25 cellular contexts compared by ENCODE assay signal in genomic region chr21:41066086-41066938, GRCh38.
"Had no signal": no experiment of that assay in that cellular context is flagged by ENCODE, and none has a peak within 500 bp of the region (broad histone marks: within the 10 kb centered on the region; RNA-seq: fewer than 3 reads in every experiment).

No MANE protein-coding gene starts in this region.

- H2AFZ ChIP-seq: neural progenitor cell had no signal

- H3K9me3 Mint-ChIP-seq: activated naive CD4-positive, alpha-beta T cell treated with anti-CD3 and anti-CD28 coated beads, Interleukin-2, amount 50 U/mL, for 72 hours; activated T-cell treated with anti-CD3 and anti-CD28 coated beads, Interleukin-2, amount 50 U/mL, for 72 hours; naive thymus-derived CD8-positive, alpha-beta T cell; neural progenitor cell; stimulated activated naive B cell treated with anti-CD40 and anti-IgM and Interleukin-4, amounts not matched to agents 10 μg/mL and 1 μg/mL and 100 μg/mL, for 72 hours had no signal

- H3K27ac Mint-ChIP-seq: activated CD4-positive, alpha-beta T cell treated with anti-CD3 and anti-CD28 coated beads for 36 hours; activated naive CD4-positive, alpha-beta T cell treated with anti-CD3 and anti-CD28 coated beads, Interleukin-2, amount 50 U/mL, for 72 hours; activated T-cell treated with anti-CD3 and anti-CD28 coated beads, Interleukin-2, amount 50 U/mL, for 72 hours; immature natural killer cell; neural progenitor cell; stimulated activated naive B cell treated with anti-CD40 and anti-IgM and Interleukin-4, amounts not matched to agents 10 μg/mL and 1 μg/mL and 100 μg/mL, for 72 hours had no signal

- H3K4me2 ChIP-seq: neural progenitor cell had no signal

- H3K4me3 ChIP-seq: lower lobe of right lung, neural progenitor cell, sigmoid colon, suprapubic skin, tibial artery had no signal

- FAIRE-seq: endothelial cell of umbilical vein, small intestine had no signal

- H3K4me3 Mint-ChIP-seq: activated CD4-positive, alpha-beta T cell treated with anti-CD3 and anti-CD28 coated beads for 36 hours; activated T-cell treated with anti-CD3 and anti-CD28 coated beads, Interleukin-2, amount 50 U/mL, for 72 hours; immature natural killer cell; naive thymus-derived CD8-positive, alpha-beta T cell; neural progenitor cell; stimulated activated naive B cell treated with anti-CD40 and anti-IgM and Interleukin-4, amounts not matched to agents 10 μg/mL and 1 μg/mL and 100 μg/mL, for 72 hours had no signal

- H3K36me3 ChIP-seq: brain microvascular endothelial cell, lower lobe of right lung, neural progenitor cell, sigmoid colon, suprapubic skin, tibial artery had no signal

- ATAC-seq: activated CD4-positive, alpha-beta T cell treated with anti-CD3 and anti-CD28 coated beads for 36 hours; activated naive CD4-positive, alpha-beta T cell treated with anti-CD3 and anti-CD28 coated beads, Interleukin-2, amount 50 U/mL, for 72 hours; activated T-cell treated with anti-CD3 and anti-CD28 coated beads, Interleukin-2, amount 50 U/mL, for 72 hours; lower lobe of right lung; naive thymus-derived CD8-positive, alpha-beta T cell; stimulated activated naive B cell treated with anti-CD40 and anti-IgM and Interleukin-4, amounts not matched to agents 10 μg/mL and 1 μg/mL and 100 μg/mL, for 72 hours had no signal

- H3K27ac ChIP-seq: brain microvascular endothelial cell, lower lobe of right lung, neural progenitor cell, sigmoid colon, suprapubic skin, tibial artery had no signal

- H3K36me3 Mint-ChIP-seq: activated naive CD4-positive, alpha-beta T cell treated with anti-CD3 and anti-CD28 coated beads, Interleukin-2, amount 50 U/mL, for 72 hours; immature natural killer cell; naive thymus-derived CD8-positive, alpha-beta T cell; neural progenitor cell; stimulated activated naive B cell treated with anti-CD40 and anti-IgM and Interleukin-4, amounts not matched to agents 10 μg/mL and 1 μg/mL and 100 μg/mL, for 72 hours had no signal

- H3K27me3 ChIP-seq: brain microvascular endothelial cell had no signal

- H3K9me3 ChIP-seq: lower lobe of right lung, suprapubic skin, tibial artery had no signal

- H3K9ac ChIP-seq: neural progenitor cell had no signal

- DNase-seq: activated CD4-positive, alpha-beta T cell treated with anti-CD3 and anti-CD28 coated beads for 36 hours; activated CD4-positive, CD25-positive, alpha-beta regulatory T cell; activated naive CD4-positive, alpha-beta T cell; activated T-cell treated with anti-CD3 and anti-CD28 coated beads for 4 hours; activated T-cell treated with anti-CD3 and anti-CD28 coated beads, Interleukin-2, amount 50 U/mL, for 72 hours; brain microvascular endothelial cell; caudate nucleus; foreskin fibroblast; head of caudate nucleus; hypothalamus; immature natural killer cell; lower lobe of right lung; mesenchymal stem cell; naive thymus-derived CD8-positive, alpha-beta T cell; sigmoid colon; small intestine; stimulated activated CD4-positive, alpha-beta T cell treated with anti-CD3 and anti-CD28 coated beads, Interleukin-4, amount 100 ng/mL, for 4 hours; stimulated activated CD8-positive, alpha-beta memory T cell treated with anti-CD3 and anti-CD28 coated beads, Interleukin-4, amount 100 ng/mL, for 48 hours; stimulated activated naive B cell treated with anti-CD40 and anti-IgM and Interleukin-4, amounts not matched to agents 10 μg/mL and 1 μg/mL and 100 μg/mL, for 72 hours; T-helper 2 cell; tibial artery had no signal
